In genomic region chr14:105531088-105531957, GRCh38 we compare ENCODE assay signal across 17 cellular contexts. TPM values are rescaled to one million over a fixed set of nuclear protein-coding genes. Genes with fewer than 3 reads are reported as not detected.
DNase-seq lines count a peak whose midpoint lies in the region; ATAC-seq, FAIRE-seq and TF ChIP-seq lines count a peak whose summit lies in the region.
"Had no signal": no experiment of that assay in that cellular context is flagged by ENCODE, and none has a peak within 500 bp of the region (broad histone marks: within the 10 kb centered on the region; RNA-seq: fewer than 3 reads in every experiment).

No MANE protein-coding gene starts in this region.

- H3K4me1 Mint-ChIP-seq in stimulated activated naive CD8-positive, alpha-beta T cell treated with anti-CD3 and anti-CD28 coated beads, Interleukin-15, Interleukin-2, amounts not matched to agents 100 ng/mL and 50 ng/mL, for 24 hours (ENCODE audit: low read depth), result peaks cover 27% of the 10 kb centered on the region
- H3K4me1 Mint-ChIP-seq in activated CD8-positive, alpha-beta T cell treated with anti-CD3 and anti-CD28 coated beads, Interleukin-2, amount 10 ng/mL, durations not matched to agents 7 days and 5 days (ENCODE audit: low read depth), result peaks cover 35% of the 10 kb centered on the region
- peaks cover 36 to 60% (median 46%) of the 10 kb centered on the region in 3 donors for H3K4me1 Mint-ChIP-seq in naive B cell

- H3K4me1 ChIP-seq in mammary epithelial cell (ENCODE audit: insufficient read depth, low read length), result peaks cover 17% of the 10 kb centered on the region

- POLR2A ChIA-PET in activated CD8-positive, alpha-beta T cell treated with anti-CD3 and anti-CD28 coated beads, Interleukin-2, amount 10 ng/mL, durations not matched to agents 7 days and 5 days (lab: Charles Lee), result interaction anchor here (1.3 kb wide), 1 partner anchor 40 kb away, joined by 3 read pairs; no protein-coding TSS in a partner anchor

- no peak overlapping the region for H3K27ac ChIP-seq in mammary epithelial cell (ENCODE audit: insufficient read depth, low read depth, low read length)
- H3K27ac ChIP-seq: gastroesophageal sphincter, suprapubic skin had no signal

- dilution Hi-C loops in mammary epithelial cell (cut with HindIII; ENCODE audit: low sequenced_read_pairs), result no loop called here

- no peak overlapping the region for H3K4me3 ChIP-seq in mammary epithelial cell (replicated peaks in 1 of 3; ENCODE audit: insufficient read depth in 1 of 3, low read depth in 2 of 3, low read length in 3 of 3)
- H3K4me3 ChIP-seq: gastroesophageal sphincter, smooth muscle cell, suprapubic skin had no signal

- peak overlapping the region; percentile 75 for H3K4me3 Mint-ChIP-seq in stimulated activated naive CD8-positive, alpha-beta T cell treated with anti-CD3 and anti-CD28 coated beads, Interleukin-15, Interleukin-2, amounts not matched to agents 100 ng/mL and 50 ng/mL, for 24 hours
- H3K4me3 Mint-ChIP-seq in activated CD8-positive, alpha-beta T cell treated with anti-CD3 and anti-CD28 coated beads, Interleukin-2, amount 10 ng/mL, durations not matched to agents 7 days and 5 days, result peak overlapping the region; percentile 8
- peak overlapping the region in 7 of 8 donors; percentile 26 to 89 (median 79) for H3K4me3 Mint-ChIP-seq in naive B cell

- in situ Hi-C loops in mammary epithelial cell (cut with MboI; ENCODE audit: low sequenced_read_pairs in 2 of 2), result no loop called here

- no peaks in the 10 kb centered on the region for H3K27me3 ChIP-seq in mammary epithelial cell (ENCODE audit: insufficient read depth, low read length)

- no peak overlapping the region for H3K4me2 ChIP-seq in mammary epithelial cell (ENCODE audit: insufficient read depth, low read depth, low read length)
- H3K4me2 ChIP-seq: smooth muscle cell had no signal

- TF ChIP-seq CTCF in mammary epithelial cell (conservative IDR thresholded peaks at IDR 0.05 in 1 of 2, IDR thresholded peaks at IDR 0.05 in 1 of 2; ENCODE audit: extremely low read depth in 1 of 2, insufficient read depth in 1 of 2, low read depth in 1 of 2, low read length in 2 of 2), result no peak

- no peak overlapping the region for H2AFZ ChIP-seq in mammary epithelial cell (ENCODE audit: low read depth, low read length)

- DNase-seq in stimulated activated naive CD8-positive, alpha-beta T cell treated with anti-CD3 and anti-CD28 coated beads, Interleukin-15, Interleukin-2, amounts not matched to agents 100 U/mL and 50 U/mL, for 24 hours, result no peak
- no peak for DNase-seq in activated CD8-positive, alpha-beta T cell treated with anti-CD3 and anti-CD28 coated beads, Interleukin-2, amount 10 ng/mL, durations not matched to agents 7 days and 5 days
- DNase-seq in naive B cell (no peak), mammary epithelial cell (no peak), frontal cortex (ENCODE audit: low spot score in 2 of 2) (no peak)
- DNase-seq: activated CD4-positive, alpha-beta T cell treated with anti-CD3 and anti-CD28 coated beads, Interleukin-2, amount 10 ng/mL, durations not matched to agents 7 days and 5 days; COR-L47; EL; OCI-M1; SHP77; stimulated activated CD4-positive, alpha-beta T cell treated with anti-CD3 and anti-CD28 coated beads, Interleukin-4, amount 100 ng/mL, for 4 hours had no signal

- H3K79me2 ChIP-seq in mammary epithelial cell (ENCODE audit: insufficient read depth, low read length), result no peaks in the 10 kb centered on the region

- no peak overlapping the region for H3K9ac ChIP-seq in mammary epithelial cell (ENCODE audit: insufficient read depth, low read length)

- CTCF ChIA-PET in activated CD8-positive, alpha-beta T cell treated with anti-CD3 and anti-CD28 coated beads, Interleukin-2, amount 10 ng/mL, durations not matched to agents 7 days and 5 days (lab: Charles Lee), result interaction anchor here (1.0 to 3.0 kb wide), 4 partner anchors 18 to 161 kb away, joined by 3 to 16 read pairs (median 3); no protein-coding TSS in a partner anchor
- CTCF ChIA-PET in mammary epithelial cell (lab: Charles Lee; ENCODE audit: low non-redundant PET), result no interaction called here

- no peak overlapping the region for H3K27ac Mint-ChIP-seq in stimulated activated naive CD8-positive, alpha-beta T cell treated with anti-CD3 and anti-CD28 coated beads, Interleukin-15, Interleukin-2, amounts not matched to agents 100 ng/mL and 50 ng/mL, for 24 hours
- H3K27ac Mint-ChIP-seq in activated CD8-positive, alpha-beta T cell treated with anti-CD3 and anti-CD28 coated beads, Interleukin-2, amount 10 ng/mL, durations not matched to agents 7 days and 5 days, result no peak overlapping the region
- peak overlapping the region in 3 of 6 donors; percentile 70 to 84 (median 74) for H3K27ac Mint-ChIP-seq in naive B cell

- no peaks in the 10 kb centered on the region for H3K9me3 ChIP-seq in mammary epithelial cell (replicated peaks; ENCODE audit: insufficient read depth, low read length)
- H3K9me3 ChIP-seq: gastroesophageal sphincter, suprapubic skin had no signal

- no peaks in the 10 kb centered on the region for H3K36me3 Mint-ChIP-seq in stimulated activated naive CD8-positive, alpha-beta T cell treated with anti-CD3 and anti-CD28 coated beads, Interleukin-15, Interleukin-2, amounts not matched to agents 100 ng/mL and 50 ng/mL, for 24 hours (ENCODE audit: low read depth)
- H3K36me3 Mint-ChIP-seq in activated CD8-positive, alpha-beta T cell treated with anti-CD3 and anti-CD28 coated beads, Interleukin-2, amount 10 ng/mL, durations not matched to agents 7 days and 5 days (ENCODE audit: low read depth), result no peaks in the 10 kb centered on the region
- H3K36me3 Mint-ChIP-seq in naive B cell, result no peaks in the 10 kb centered on the region

- no peak for FAIRE-seq in frontal cortex (lab: Jason Lieb, UNC)
- FAIRE-seq: HTR-8/SVneo had no signal

- 93% methylated on average over 22 of the region's 30 CpGs for WGBS in mammary epithelial cell (ENCODE audit: low coverage, missing lambda C conversion rate)

- intact Hi-C loops in mammary epithelial cell (cut with micrococcal nuclease), result loop anchor here (10.0 kb wide), 1 partner anchor 843 kb away; no protein-coding TSS in a partner anchor

- H4K20me1 ChIP-seq in mammary epithelial cell (ENCODE audit: insufficient read depth, low read length), result no peaks in the 10 kb centered on the region

- no peak for ATAC-seq in stimulated activated naive CD8-positive, alpha-beta T cell treated with anti-CD3 and anti-CD28 coated beads, Interleukin-15, Interleukin-2, amounts not matched to agents 100 U/mL and 50 U/mL, for 24 hours
- ATAC-seq in activated CD8-positive, alpha-beta T cell treated with anti-CD3 and anti-CD28 coated beads, Interleukin-2, amount 10 ng/mL, durations not matched to agents 7 days and 5 days, result no peak
- ATAC-seq in naive B cell (ENCODE audit: low read depth in 2 of 2) (no peak), HG02840 (IDR thresholded peaks at IDR 0.05; ENCODE audit: low FRiP score, unreplicated experiment) (no peak)
- ATAC-seq: gastroesophageal sphincter had no signal

- H3K9me3 Mint-ChIP-seq in stimulated activated naive CD8-positive, alpha-beta T cell treated with anti-CD3 and anti-CD28 coated beads, Interleukin-15, Interleukin-2, amounts not matched to agents 100 ng/mL and 50 ng/mL, for 24 hours, result no peaks in the 10 kb centered on the region
- no peaks in the 10 kb centered on the region for H3K9me3 Mint-ChIP-seq in activated CD8-positive, alpha-beta T cell treated with anti-CD3 and anti-CD28 coated beads, Interleukin-2, amount 10 ng/mL, durations not matched to agents 7 days and 5 days (ENCODE audit: insufficient read depth)
- H3K9me3 Mint-ChIP-seq in naive B cell, result no peaks in the 10 kb centered on the region
- H3K9me3 Mint-ChIP-seq: activated CD4-positive, alpha-beta T cell treated with anti-CD3 and anti-CD28 coated beads, Interleukin-2, amount 10 ng/mL, durations not matched to agents 7 days and 5 days had no signal

- no TSS peak for BruUV-seq in mammary epithelial cell (replicated peaks; lab: Mats Ljungman, UMichigan)

- no peaks in the 10 kb centered on the region for H3K36me3 ChIP-seq in mammary epithelial cell (ENCODE audit: insufficient read depth, low read length)
- H3K36me3 ChIP-seq: suprapubic skin had no signal

- no peaks in the 10 kb centered on the region for H3K27me3 Mint-ChIP-seq in stimulated activated naive CD8-positive, alpha-beta T cell treated with anti-CD3 and anti-CD28 coated beads, Interleukin-15, Interleukin-2, amounts not matched to agents 100 ng/mL and 50 ng/mL, for 24 hours
- peaks cover 5% of the 10 kb centered on the region for H3K27me3 Mint-ChIP-seq in activated CD8-positive, alpha-beta T cell treated with anti-CD3 and anti-CD28 coated beads, Interleukin-2, amount 10 ng/mL, durations not matched to agents 7 days and 5 days (ENCODE audit: low read depth)
- H3K27me3 Mint-ChIP-seq in naive B cell, result peaks cover 0 to 14% (median 8%) of the 10 kb centered on the region in 3 donors

RNA-seq across cellular contexts. Expression of gene TMEM121, which starts 4.9 kb away (rescaled TPM):
- 1 to 10 TPM; 8.6 to 9.2 TPM for total RNA-seq in activated CD8-positive, alpha-beta T cell treated with anti-CD3 and anti-CD28 coated beads, Interleukin-2, amount 10 ng/mL, durations not matched to agents 7 days and 5 days
- polyA plus RNA-seq in naive B cell (ENCODE audit: low read depth in 6 of 6), result 1 to 10 TPM; 1.4 to 3.3 (median 1.9) TPM
- 1 to 10 TPM; 2.2 to 6.0 TPM for total RNA-seq in mammary epithelial cell
- polyA plus RNA-seq in mammary epithelial cell, result 1.9 TPM
- not detected for polyA minus RNA-seq in mammary epithelial cell
- 24.5 TPM for total RNA-seq in frontal cortex

RNA-seq across cellular contexts. Expression of gene TEDC1, which starts 40.3 kb away (rescaled TPM):
- 10 to 100 TPM; 56.5 to 61.8 TPM for total RNA-seq in activated CD8-positive, alpha-beta T cell treated with anti-CD3 and anti-CD28 coated beads, Interleukin-2, amount 10 ng/mL, durations not matched to agents 7 days and 5 days
- polyA plus RNA-seq in naive B cell (ENCODE audit: low read depth in 6 of 6) (10 to 100 TPM in 3 of 6 donors, 1 to 10 TPM in 3; 3.5 to 13.6 (median 8.3) TPM), mammary epithelial cell (12.6 TPM)
- total RNA-seq in mammary epithelial cell (10 to 100 TPM in 1 of 2 donors, 1 to 10 TPM in 1; 3.5 to 21.3 TPM), frontal cortex (5.7 TPM)
- polyA minus RNA-seq in mammary epithelial cell, result 2.1 TPM

RNA-seq across cellular contexts. Expression of gene CRIP1, which starts 44.6 kb away (rescaled TPM):
- 100 to 1,000 TPM; 587 to 613 TPM for total RNA-seq in activated CD8-positive, alpha-beta T cell treated with anti-CD3 and anti-CD28 coated beads, Interleukin-2, amount 10 ng/mL, durations not matched to agents 7 days and 5 days
- 100 to 1,000 TPM; 115 to 495 (median 235) TPM for polyA plus RNA-seq in naive B cell (ENCODE audit: low read depth in 6 of 6)
- total RNA-seq in mammary epithelial cell, result under 1 TPM; 0.50 to 0.59 TPM
- polyA plus RNA-seq in mammary epithelial cell, result 0.37 TPM
- polyA minus RNA-seq in mammary epithelial cell, result not detected
- not detected for total RNA-seq in frontal cortex

RNA-seq across cellular contexts. Expression of gene CRIP2, which starts 56.7 kb away (rescaled TPM):
- under 1 TPM; 0.21 to 0.31 TPM for total RNA-seq in activated CD8-positive, alpha-beta T cell treated with anti-CD3 and anti-CD28 coated beads, Interleukin-2, amount 10 ng/mL, durations not matched to agents 7 days and 5 days
- polyA plus RNA-seq in naive B cell (ENCODE audit: low read depth in 6 of 6), result 10 to 100 TPM in 2 of 6 donors, 1 to 10 TPM in 4; 2.0 to 27.3 (median 8.4) TPM
- total RNA-seq in mammary epithelial cell, result 100 to 1,000 TPM in 1 of 2 donors, 10 to 100 TPM in 1; 97.7 to 103 TPM
- 120 TPM for polyA plus RNA-seq in mammary epithelial cell
- 52.5 TPM for polyA minus RNA-seq in mammary epithelial cell
- 88.0 TPM for total RNA-seq in frontal cortex

Comparison
In these comparisons a context has a peak if more than half of its experiments do, and no peak if none do; other contexts are left out.
1. H3K4me3 Mint-ChIP-seq: peak in every context shown above with its lines; median percentile 79 in naive B cell; 75 in stimulated activated naive CD8-positive, alpha-beta T cell treated with anti-CD3 and anti-CD28 coated beads, Interleukin-15, Interleukin-2, amounts not matched to agents 100 ng/mL and 50 ng/mL, for 24 hours; 8 in activated CD8-positive, alpha-beta T cell treated with anti-CD3 and anti-CD28 coated beads, Interleukin-2, amount 10 ng/mL, durations not matched to agents 7 days and 5 days.
2. RNA of gene CRIP1, which starts 44.6 kb away (total RNA-seq): 587 to 613 TPM in activated CD8-positive, alpha-beta T cell treated with anti-CD3 and anti-CD28 coated beads, Interleukin-2, amount 10 ng/mL, durations not matched to agents 7 days and 5 days; 0.50 to 0.59 TPM in mammary epithelial cell and not detected in frontal cortex (single experiment); every median in the first group is over 100 times any median in the second.